In genomic region chr7:151010307-151011096, GRCh38 we compare ENCODE assay signal across 9 cellular contexts. TPM values are rescaled to one million over a fixed set of nuclear protein-coding genes. Genes with fewer than 3 reads are reported as not detected.
DNase-seq lines count a peak whose midpoint lies in the region; ATAC-seq and TF ChIP-seq lines count a peak whose summit lies in the region.
"Had no signal": no experiment of that assay in that cellular context is flagged by ENCODE, and none has a peak within 500 bp of the region (broad histone marks: within the 10 kb centered on the region; RNA-seq: fewer than 3 reads in every experiment).

No MANE protein-coding gene starts in this region.

- H3K9me3 ChIP-seq in BLaER1 treated with 17β-estradiol and CSF1 and Interleukin-3, amounts not matched to agents 10 nM and 100 nM (replicated peaks in 1 of 11): no peaks in the 10 kb centered on the region
- H3K9me3 ChIP-seq in HUES6 (ENCODE audit: control insufficient read depth, insufficient read depth, low read depth, low read length): no peaks in the 10 kb centered on the region
- H3K9me3 ChIP-seq in lung (ENCODE audit: control insufficient read depth in 2 of 2, insufficient read depth in 1 of 2, low read length in 1 of 2): no peaks in the 10 kb centered on the region
- no peaks in the 10 kb centered on the region for H3K9me3 ChIP-seq in OCI-LY7 (ENCODE audit: low read length)

- intact Hi-C loops in OCI-LY7 (cut with micrococcal nuclease; ENCODE audit: unreplicated experiment): no loop called here

- peak; percentile 34 for DNase-seq in activated naive CD4-positive, alpha-beta T cell treated with anti-CD3 and anti-CD28 coated beads, Interleukin-2, amount 50 U/mL, for 16 hours
- DNase-seq in lung (ENCODE audit: low spot score): no peak
- DNase-seq in OCI-LY7 (ENCODE audit: low spot score): no peak
- DNase-seq in NCI-H1930 (lab: John Stamatoyannopoulos, UW): no peak
- DNase-seq: NCI-H446 treated with DMSO at 0.1 percent for 48 hours had no signal

- CTCF ChIA-PET in OCI-LY7 (lab: Charles Lee; ENCODE audit: unreplicated experiment): interaction anchor here (0.8 to 1.1 kb wide), 3 partner anchors 15 to 112 kb away, joined by 3 read pairs; no protein-coding TSS in a partner anchor

- peaks cover 78 to 100% (median 96%) of the 10 kb centered on the region in 10 experiments for H3K4me1 ChIP-seq in BLaER1 treated with 17β-estradiol and CSF1 and Interleukin-3, amounts not matched to agents 10 nM and 100 nM
- H3K4me1 ChIP-seq in HUES6 (ENCODE audit: control insufficient read depth, insufficient read depth, low read length): peaks cover 50% of the 10 kb centered on the region
- peaks cover 0 to 29% of the 10 kb centered on the region in 2 donors for H3K4me1 ChIP-seq in lung (ENCODE audit: control insufficient read depth in 2 of 2, insufficient read depth in 2 of 2, low read length in 2 of 2)
- peaks cover 7% of the 10 kb centered on the region for H3K4me1 ChIP-seq in OCI-LY7 (ENCODE audit: insufficient read depth, low read length, poor library complexity, severe bottlenecking)

- 20 to 24% methylated on average over 17 to 18 of the region's 18 CpGs for WGBS in lung, 2 donors

- TF ChIP-seq CTCF in lung (IDR thresholded peaks at IDR 0.05; ENCODE audit: control extremely low read depth, extremely low read depth): no peak
- no peak for TF ChIP-seq CTCF in OCI-LY7 (conservative IDR thresholded peaks at IDR 0.05; ENCODE audit: low read length)

- no peaks in the 10 kb centered on the region for H3K79me2 ChIP-seq in OCI-LY7 (ENCODE audit: insufficient read depth, low read depth, low read length)

- H3K4me2 ChIP-seq in BLaER1 treated with 17β-estradiol and CSF1 and Interleukin-3, amounts not matched to agents 10 nM and 100 nM: peak overlapping the region; percentile 79 to 98 (median 92)
- H3K4me2 ChIP-seq in OCI-LY7 (ENCODE audit: low read length): no peak overlapping the region

- H2AFZ ChIP-seq in OCI-LY7 (ENCODE audit: low read length): no peak overlapping the region

- peaks cover 0 to 12% (median 0%) of the 10 kb centered on the region in 11 experiments; a peak in 9 of 22 replicates for H3K27me3 ChIP-seq in BLaER1 treated with 17β-estradiol and CSF1 and Interleukin-3, amounts not matched to agents 10 nM and 100 nM
- H3K27me3 ChIP-seq in HUES6 (ENCODE audit: control insufficient read depth, insufficient read depth, low read length) (no peaks in the 10 kb centered on the region), lung (ENCODE audit: control insufficient read depth, insufficient read depth) (no peaks in the 10 kb centered on the region)

- peak overlapping the region in 10 of 11 experiments; percentile 40 to 76 (median 60); a peak in 20 of 22 replicates for H3K27ac ChIP-seq in BLaER1 treated with 17β-estradiol and CSF1 and Interleukin-3, amounts not matched to agents 10 nM and 100 nM
- H3K27ac ChIP-seq in HUES6 (ENCODE audit: low read depth, low read length) (peak overlapping the region; percentile 0; the same call in 1 of the 2 replicates), lung (ENCODE audit: low read depth in 1 of 2, low read length in 1 of 2) (peak overlapping the region in 1 of 2 donors; percentile 44), OCI-LY7 (ENCODE audit: low read depth, low read length, poor library complexity, severe bottlenecking) (no peak overlapping the region)

- peak overlapping the region in 6 of 10 experiments; percentile 2 to 50 (median 32); a peak in 8 of 20 replicates for H3K4me3 ChIP-seq in BLaER1 treated with 17β-estradiol and CSF1 and Interleukin-3, amounts not matched to agents 10 nM and 100 nM
- H3K4me3 ChIP-seq in HUES6 (ENCODE audit: low read depth, low read length) (peak overlapping the region; percentile 39), lung (peak overlapping the region; percentile 13), OCI-LY7 (ENCODE audit: low read depth, low read length, poor library complexity, severe bottlenecking) (no peak overlapping the region)

- H4K20me1 ChIP-seq in BLaER1 treated with 17β-estradiol and CSF1 and Interleukin-3, amounts not matched to agents 10 nM and 100 nM: no peaks in the 10 kb centered on the region
- H4K20me1 ChIP-seq in OCI-LY7 (ENCODE audit: insufficient read depth, low read length): no peaks in the 10 kb centered on the region

- H3K9ac ChIP-seq in BLaER1 treated with 17β-estradiol and CSF1 and Interleukin-3, amounts not matched to agents 10 nM and 100 nM: peak overlapping the region; percentile 9 to 60 (median 48); a peak in 18 of 22 replicates
- peak overlapping the region; percentile 36 for H3K9ac ChIP-seq in HUES6 (ENCODE audit: low read length)

- no peak for ATAC-seq in lung (ENCODE audit: insufficient read depth, low FRiP score)
- ATAC-seq in GM21367 (IDR thresholded peaks at IDR 0.05; ENCODE audit: unreplicated experiment): no peak
- no peak for ATAC-seq in GM18511 (IDR thresholded peaks at IDR 0.05; ENCODE audit: unreplicated experiment)

- POLR2A ChIA-PET in OCI-LY7 (lab: Charles Lee): no interaction called here

- BruUV-seq in OCI-LY7 (replicated peaks; lab: Mats Ljungman, UMichigan): no TSS peak

- no peaks in the 10 kb centered on the region for H3K36me3 ChIP-seq in BLaER1 treated with 17β-estradiol and CSF1 and Interleukin-3, amounts not matched to agents 10 nM and 100 nM
- no peaks in the 10 kb centered on the region; the same call in 1 of the 2 replicates for H3K36me3 ChIP-seq in HUES6 (ENCODE audit: control insufficient read depth, insufficient read depth, low read length)
- H3K36me3 ChIP-seq in lung (ENCODE audit: control insufficient read depth in 2 of 2, insufficient read depth in 2 of 2, low read length in 2 of 2): peaks cover 0 to 7% of the 10 kb centered on the region in 2 donors
- H3K36me3 ChIP-seq in OCI-LY7 (ENCODE audit: insufficient read depth, low read length): no peaks in the 10 kb centered on the region

- H3K9me2 ChIP-seq in OCI-LY7 (ENCODE audit: insufficient read depth, low read length): no peaks in the 10 kb centered on the region

RNA-seq across cellular contexts. Expression of gene ATG9B, which starts 13.8 kb away (rescaled TPM):
- total RNA-seq in lung: 1 to 10 TPM; 1.1 to 2.8 TPM
- 1 to 10 TPM in 1 of 2 donors, under 1 TPM in 1; 0.78 to 1.8 TPM for polyA plus RNA-seq in lung
- 0.18 and 1.1 TPM in 2 replicates for total RNA-seq in OCI-LY7 (2014; rRNA removed; shearing (Covaris generic))
- total RNA-seq in OCI-LY7 (2022): 0.94 and 0.97 TPM in 2 replicates

RNA-seq across cellular contexts. Expression of gene ABCB8, which starts 17.7 kb away (rescaled TPM):
- total RNA-seq in lung: 10 to 100 TPM; 21.8 to 61.5 TPM
- 10 to 100 TPM; 28.7 to 28.9 TPM for polyA plus RNA-seq in lung
- total RNA-seq in OCI-LY7 (2014; rRNA removed; shearing (Covaris generic)): 29.5 and 32.0 TPM in 2 replicates
- 63.9 and 64.7 TPM in 2 replicates for total RNA-seq in OCI-LY7 (2022)

RNA-seq across cellular contexts. Expression of gene NOS3, which starts 19.7 kb away (rescaled TPM):
- total RNA-seq in lung: 10 to 100 TPM; 11.9 to 31.0 TPM
- polyA plus RNA-seq in lung: 10 to 100 TPM in 1 of 2 donors, 1 to 10 TPM in 1; 9.3 to 11.9 TPM
- 0.41 and 0.82 TPM in 2 replicates for total RNA-seq in OCI-LY7 (2014; rRNA removed; shearing (Covaris generic))
- 0.30 and 0.78 TPM in 2 replicates for total RNA-seq in OCI-LY7 (2022)

RNA-seq across cellular contexts. Expression of gene KCNH2, which starts 32.4 kb away (rescaled TPM):
- total RNA-seq in lung (1 to 10 TPM; 1.7 to 2.0 TPM), OCI-LY7 (2022) (5.8 and 6.2 TPM in 2 replicates)
- polyA plus RNA-seq in lung: under 1 TPM; 0.43 to 0.82 TPM
- 4.0 and 7.5 TPM in 2 replicates for total RNA-seq in OCI-LY7 (2014; rRNA removed; shearing (Covaris generic))

RNA-seq across cellular contexts. Expression of gene ASIC3, which starts 37.8 kb away (rescaled TPM):
- total RNA-seq in lung (1 to 10 TPM in 1 of 2 donors, under 1 TPM in 1; 0.37 to 3.9 TPM), OCI-LY7 (2022) (14.8 and 22.3 TPM in 2 replicates)
- 1 to 10 TPM; 1.6 to 3.2 TPM for polyA plus RNA-seq in lung
- 3.3 and 7.9 TPM in 2 replicates for total RNA-seq in OCI-LY7 (2014; rRNA removed; shearing (Covaris generic))

Comparison
In these comparisons a context has a peak if more than half of its experiments do, and no peak if none do; other contexts are left out.
1. RNA of gene NOS3, which starts 19.7 kb away (total RNA-seq): 11.9 to 31.0 TPM in lung; 0.30 to 0.82 TPM in OCI-LY7; every median in the first group is over 4 times any median in the second.